In the genomic region with DNA sequence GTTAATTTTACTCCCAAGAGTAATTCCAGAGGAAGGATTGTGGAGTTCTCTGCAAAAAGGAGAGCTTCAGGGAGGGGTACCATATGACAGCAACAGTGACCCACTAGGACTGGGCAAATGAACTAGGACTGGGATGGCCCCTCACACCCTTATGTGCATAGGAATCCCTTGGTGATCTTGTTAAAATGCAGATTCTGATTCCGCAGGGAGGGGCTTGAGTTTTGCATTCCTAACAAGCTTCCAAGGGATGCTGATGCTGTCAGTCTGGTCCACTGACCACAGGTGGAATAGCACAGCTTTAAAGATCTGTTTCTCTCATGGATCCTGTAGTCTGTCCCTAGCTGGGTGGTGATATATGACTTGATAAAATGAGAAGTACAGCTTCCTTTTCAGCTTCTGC, we compare ENCODE assay signal across 1 cellular context.
TF ChIP-seq lines count a peak whose summit lies in the region.

No MANE protein-coding gene starts in this region.

TF ChIP-seq in H1, 55 proteins besides CTCF, POLR2A, EP300 and RAD21:
- peak; percentile 66; the same call in 1 of the 2 replicates for TF ChIP-seq TEAD4 (IDR thresholded peaks at IDR 0.05; ENCODE audit: low read depth, low read length)
- no peak for TF ChIP-seq SRF (IDR thresholded peaks at IDR 0.05; ENCODE audit: low read depth, low read length)
- peak; percentile 6; the same call in 1 of the 2 replicates for TF ChIP-seq POU5F1 (IDR thresholded peaks at IDR 0.05; ENCODE audit: low read depth, low read length)
